ENCODE assay signal across 10 cellular contexts in the genomic region with DNA sequence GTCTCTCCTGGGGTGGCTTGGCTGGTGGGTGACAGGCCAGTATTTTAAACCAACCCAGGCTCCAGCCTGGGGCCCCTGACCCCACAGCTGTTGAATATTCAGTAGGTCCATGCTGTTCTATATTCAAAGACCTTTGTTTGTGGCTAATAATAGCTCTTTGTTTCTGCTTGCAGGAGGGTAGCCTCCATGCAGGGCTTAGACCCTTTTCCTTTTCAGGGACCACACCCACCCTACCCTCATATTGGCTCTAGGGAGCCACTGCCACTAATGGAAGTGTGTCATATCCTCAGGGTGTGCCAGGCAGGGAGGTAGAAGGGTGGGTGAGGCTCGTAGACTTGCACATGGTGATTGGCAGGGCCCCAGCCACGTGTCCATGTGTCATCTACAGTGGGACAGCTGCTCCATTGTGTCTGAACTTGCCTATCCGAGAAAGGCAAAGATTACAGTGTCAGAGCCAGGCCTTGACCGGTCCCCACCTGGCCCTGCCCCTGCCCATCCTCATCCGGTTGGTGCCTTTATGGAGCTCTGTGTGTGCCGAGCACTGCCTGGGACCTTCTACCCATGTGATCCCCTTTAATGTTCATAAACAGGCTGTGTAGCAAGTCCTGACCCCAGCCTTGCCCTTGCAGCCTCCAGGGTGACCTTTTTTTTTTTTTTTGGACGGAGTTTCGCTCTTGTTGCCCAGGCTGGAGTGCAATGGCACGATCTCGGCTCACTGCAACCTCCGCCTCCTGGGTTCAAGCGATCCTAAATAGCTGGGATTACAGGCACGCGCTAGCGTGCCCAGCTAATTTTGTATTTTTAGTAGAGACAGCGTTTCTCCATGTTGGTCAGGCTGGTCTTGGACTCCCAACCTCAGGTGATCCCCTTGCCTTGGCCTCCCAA. TPM values are rescaled to one million over a fixed set of nuclear protein-coding genes. Genes with fewer than 3 reads are reported as not detected.
DNase-seq lines count a peak whose midpoint lies in the region; ATAC-seq and TF ChIP-seq lines count a peak whose summit lies in the region.
"Had no signal": no experiment of that assay in that cellular context is flagged by ENCODE, and none has a peak within 500 bp of the region (broad histone marks: within the 10 kb centered on the region; RNA-seq: fewer than 3 reads in every experiment).

No MANE protein-coding gene starts in this region.

- H3K4ac ChIP-seq in neuronal stem cell (ENCODE audit: low read length) = no peak overlapping the region

- DNase-seq in Caki2 (ENCODE audit: low read depth) = peak; percentile 84
- DNase-seq in RPMI8226 = peak; percentile 34
- DNase-seq in fibroblast of lung (ENCODE audit: low read depth in 2 of 2) = peak; percentile 6 to 46
- no peak for DNase-seq in neuronal stem cell (ENCODE audit: low spot score)
- no peak for DNase-seq in activated CD8-positive, alpha-beta memory T cell treated with anti-CD3 and anti-CD28 coated beads, Interleukin-2, amount 10 ng/mL, durations not matched to agents 7 days and 5 days
- no peak for DNase-seq in DMS79 (lab: John Stamatoyannopoulos, UW)
- DNase-seq in activated CD4-positive, CD25-positive, alpha-beta regulatory T cell treated with anti-CD3 and anti-CD28 coated beads, Interleukin-2, amount 50 U/mL, for 72 hours = no peak
- DNase-seq: activated T-cell treated with anti-CD3 and anti-CD28 coated beads, Interleukin-2, amount 50 U/mL, for 4 hours; DMS79 treated with DMSO at 0.1 percent for 48 hours had no signal

- H2BK120ac ChIP-seq in neuronal stem cell (ENCODE audit: low read depth, low read length) = no peak overlapping the region

- no peaks in the 10 kb centered on the region for H3K36me3 Mint-ChIP-seq in activated CD8-positive, alpha-beta memory T cell treated with anti-CD3 and anti-CD28 coated beads, Interleukin-2, amount 10 ng/mL, durations not matched to agents 7 days and 5 days

- H3K4me3 ChIP-seq in fibroblast of lung (replicated peaks in 1 of 4; ENCODE audit: control extremely low read depth in 1 of 4, insufficient read depth in 1 of 4, low read depth in 3 of 4, low read length in 4 of 4) (no peak overlapping the region), neuronal stem cell (ENCODE audit: low read length in 2 of 2) (no peak overlapping the region)

- H2BK12ac ChIP-seq in neuronal stem cell (ENCODE audit: low read length) = no peak overlapping the region

- H2BK5ac ChIP-seq in neuronal stem cell (ENCODE audit: low read length) = no peak overlapping the region

- no peak overlapping the region for H2BK15ac ChIP-seq in neuronal stem cell (ENCODE audit: low read length)

- H3K4me1 ChIP-seq in fibroblast of lung (ENCODE audit: control insufficient read depth, extremely low read depth, insufficient read depth, low read length) = peaks cover 4% of the 10 kb centered on the region
- H3K4me1 ChIP-seq in neuronal stem cell (ENCODE audit: control insufficient read depth in 2 of 2, insufficient read depth in 1 of 2, low read depth in 1 of 2, low read length in 2 of 2) = peaks cover 16 to 18% of the 10 kb centered on the region in 2 donors

- in situ Hi-C loops in Caki2 (cut with HindIII; ENCODE audit: low pct_unique_long_range_greater_than_20kb, low sequenced_read_pairs) = no loop called here

- no peaks in the 10 kb centered on the region for H3K27me3 Mint-ChIP-seq in activated CD8-positive, alpha-beta memory T cell treated with anti-CD3 and anti-CD28 coated beads, Interleukin-2, amount 10 ng/mL, durations not matched to agents 7 days and 5 days

- no peak overlapping the region for H2AFZ ChIP-seq in fibroblast of lung (ENCODE audit: low read length)
- H2AFZ ChIP-seq in neuronal stem cell (ENCODE audit: low read length) = peak overlapping the region; percentile 71

- H3K36me3 ChIP-seq in fibroblast of lung (ENCODE audit: control insufficient read depth, insufficient read depth, low read length) (no peaks in the 10 kb centered on the region), neuronal stem cell (replicated peaks in 1 of 2; ENCODE audit: control insufficient read depth in 2 of 2, insufficient read depth in 2 of 2, low read length in 2 of 2) (peaks cover 7 to 9% of the 10 kb centered on the region in 2 donors)

- no peak for TF ChIP-seq CTCF in fibroblast of lung (conservative IDR thresholded peaks at IDR 0.05 in 1 of 2, IDR thresholded peaks at IDR 0.05 in 1 of 2; ENCODE audit: low read depth in 1 of 2, low read length in 2 of 2)

- no peak overlapping the region for H3K18ac ChIP-seq in neuronal stem cell (ENCODE audit: low read length)

- H3K14ac ChIP-seq in neuronal stem cell (ENCODE audit: low read length) = no peak overlapping the region

- no peaks in the 10 kb centered on the region for H3K4me1 Mint-ChIP-seq in activated CD8-positive, alpha-beta memory T cell treated with anti-CD3 and anti-CD28 coated beads, Interleukin-2, amount 10 ng/mL, durations not matched to agents 7 days and 5 days

- no peaks in the 10 kb centered on the region for H3K79me1 ChIP-seq in neuronal stem cell (ENCODE audit: low read depth, low read length)

- no peak overlapping the region for H4K91ac ChIP-seq in neuronal stem cell (ENCODE audit: low read depth, low read length, poor library complexity)

- peaks cover under 1% of the 10 kb centered on the region for H3K9me3 Mint-ChIP-seq in activated CD8-positive, alpha-beta memory T cell treated with anti-CD3 and anti-CD28 coated beads, Interleukin-2, amount 10 ng/mL, durations not matched to agents 7 days and 5 days (ENCODE audit: low read depth)

- no peaks in the 10 kb centered on the region for H3K9me3 ChIP-seq in fibroblast of lung (ENCODE audit: control insufficient read depth, insufficient read depth, low read depth, low read length)
- H3K9me3 ChIP-seq in neuronal stem cell (replicated peaks in 1 of 2; ENCODE audit: control insufficient read depth in 2 of 2, insufficient read depth in 1 of 2, low read depth in 1 of 2, low read length in 2 of 2) = peaks cover 6 to 10% of the 10 kb centered on the region in 2 donors

- H3K27ac Mint-ChIP-seq in activated CD8-positive, alpha-beta memory T cell treated with anti-CD3 and anti-CD28 coated beads, Interleukin-2, amount 10 ng/mL, durations not matched to agents 7 days and 5 days = no peak overlapping the region

- CTCF ChIA-PET in activated CD8-positive, alpha-beta memory T cell treated with anti-CD3 and anti-CD28 coated beads, Interleukin-2, amount 10 ng/mL, durations not matched to agents 7 days and 5 days (lab: Charles Lee) = no interaction called here

- H3K4me3 Mint-ChIP-seq in activated CD8-positive, alpha-beta memory T cell treated with anti-CD3 and anti-CD28 coated beads, Interleukin-2, amount 10 ng/mL, durations not matched to agents 7 days and 5 days = no peak overlapping the region
- H3K4me3 Mint-ChIP-seq: activated T-cell treated with anti-CD3 and anti-CD28 coated beads, Interleukin-2, amount 50 U/mL, for 4 hours had no signal

- ATAC-seq in activated CD8-positive, alpha-beta memory T cell treated with anti-CD3 and anti-CD28 coated beads, Interleukin-2, amount 10 ng/mL, durations not matched to agents 7 days and 5 days = no peak
- ATAC-seq in HG03354 (IDR thresholded peaks at IDR 0.05; ENCODE audit: poor library complexity, severe bottlenecking, unreplicated experiment) = no peak
- ATAC-seq: activated T-cell treated with anti-CD3 and anti-CD28 coated beads, Interleukin-2, amount 50 U/mL, for 4 hours had no signal

- no CpG with 5 or more reads among the region's 16 CpGs for WGBS in neuronal stem cell (ENCODE audit: extremely low coverage in 2 of 2, insufficient read length in 2 of 2, insufficient replicate concordance in 1 of 2), 2 donors

- H3K23ac ChIP-seq in neuronal stem cell (ENCODE audit: low read depth, low read length, poor library complexity) = no peak overlapping the region

- H4K20me1 ChIP-seq in fibroblast of lung (ENCODE audit: control insufficient read depth, extremely low read depth, insufficient read depth, low read length) = no peaks in the 10 kb centered on the region

- H2AK5ac ChIP-seq in neuronal stem cell (ENCODE audit: low read depth, low read length) = no peak overlapping the region

- H3K4me2 ChIP-seq in fibroblast of lung (ENCODE audit: extremely low read depth, insufficient read depth, low read length) = no peak overlapping the region
- no peak overlapping the region for H3K4me2 ChIP-seq in neuronal stem cell (ENCODE audit: insufficient read depth, low read length, poor library complexity, severe bottlenecking)

- H3K27ac ChIP-seq in fibroblast of lung (ENCODE audit: insufficient read depth, low read length) (no peak overlapping the region), neuronal stem cell (replicated peaks; ENCODE audit: low read length) (no peak overlapping the region)

- H4K8ac ChIP-seq in neuronal stem cell (ENCODE audit: low read depth, low read length) = no peak overlapping the region

- H3K27me3 ChIP-seq in fibroblast of lung (ENCODE audit: control insufficient read depth, insufficient read depth, low read length) (no peaks in the 10 kb centered on the region), neuronal stem cell (ENCODE audit: control insufficient read depth in 3 of 3, insufficient read depth in 3 of 3, low read depth in 1 of 3, low read length in 3 of 3) (no peaks in the 10 kb centered on the region)

- H3K79me2 ChIP-seq in fibroblast of lung (ENCODE audit: control insufficient read depth, insufficient read depth, low read length) = no peaks in the 10 kb centered on the region

- H3K9ac ChIP-seq in fibroblast of lung (ENCODE audit: insufficient read depth, low read length) = no peak overlapping the region
- H3K9ac ChIP-seq in neuronal stem cell (ENCODE audit: low read depth, low read length, poor library complexity) = no peak overlapping the region

RNA-seq across cellular contexts. Expression of gene TMC7, which starts 22.1 kb away (rescaled TPM):
- 1.6 and 8.7 TPM in 2 replicates for total RNA-seq in Caki2 (2014; rRNA removed; shearing (Covaris generic); ENCODE audit: low replicate concordance)
- 0.51 and 1.5 TPM in 2 replicates for total RNA-seq in fibroblast of lung
- 0.18 and 0.85 TPM in 2 replicates for polyA plus RNA-seq in fibroblast of lung
- 0.15 and 0.65 TPM in 2 replicates for polyA plus RNA-seq in fibroblast of lung (2012)
- polyA minus RNA-seq in fibroblast of lung (ENCODE audit: low replicate concordance) = 1.9 TPM in 1 of 2 replicates, not detected in the other
- polyA plus RNA-seq in neuronal stem cell (2013, experiment 1 of 2) = 6.0 TPM
- 6.2 TPM for polyA plus RNA-seq in neuronal stem cell (2013, experiment 2 of 2)
- total RNA-seq in activated CD8-positive, alpha-beta memory T cell treated with anti-CD3 and anti-CD28 coated beads, Interleukin-2, amount 10 ng/mL, durations not matched to agents 7 days and 5 days = not detected
- total RNA-seq: activated T-cell treated with anti-CD3 and anti-CD28 coated beads, Interleukin-2, amount 50 U/mL, for 4 hours had no signal

Comparison
In these comparisons a context has a peak if more than half of its experiments do, and no peak if none do; other contexts are left out.
1. DNase-seq: peak in Caki2 (single experiment), RPMI8226 (single experiment) and fibroblast of lung (2 of 2); none in neuronal stem cell (single experiment), activated CD8-positive, alpha-beta memory T cell treated with anti-CD3 and anti-CD28 coated beads, Interleukin-2, amount 10 ng/mL, durations not matched to agents 7 days and 5 days (single experiment), DMS79 (single experiment) and activated CD4-positive, CD25-positive, alpha-beta regulatory T cell treated with anti-CD3 and anti-CD28 coated beads, Interleukin-2, amount 50 U/mL, for 72 hours (single experiment).